Comparison of ENCODE assay signal across 8 cellular contexts in the genomic region with DNA sequence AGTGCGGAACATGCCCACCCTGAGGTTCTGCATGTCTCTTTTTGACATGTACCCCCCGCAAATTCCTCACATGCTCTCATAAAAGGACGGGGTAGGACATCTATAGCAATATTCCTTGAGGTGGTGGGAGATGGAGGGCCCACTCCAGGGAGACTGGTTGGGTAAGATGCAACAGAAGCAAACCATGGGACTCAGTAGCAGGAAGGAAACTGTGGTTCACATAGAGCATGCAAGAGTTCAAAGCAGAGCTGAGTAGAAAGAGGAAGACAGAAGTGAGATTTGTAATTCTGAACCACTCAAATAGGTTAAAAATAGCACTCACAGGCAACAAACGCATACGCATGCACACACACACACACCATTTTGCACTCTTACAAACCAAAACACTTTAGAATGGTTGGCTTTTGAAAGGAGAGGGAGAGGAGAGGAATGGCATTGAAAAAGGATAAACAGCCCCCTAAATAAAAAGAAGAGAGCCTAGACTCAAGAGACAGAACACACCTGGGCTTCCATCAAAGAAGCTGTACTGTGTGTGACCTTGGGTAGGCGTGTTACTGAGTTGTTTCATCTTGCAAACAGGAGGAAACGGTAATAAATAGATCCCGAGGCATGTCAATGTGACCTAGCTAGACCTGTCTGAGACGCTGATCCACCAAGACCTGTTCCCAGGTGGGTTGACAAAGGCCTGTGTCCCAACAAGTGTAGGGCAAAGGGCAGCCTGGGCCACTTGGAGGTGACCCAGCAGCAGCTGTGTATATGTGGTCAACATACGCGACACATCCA.
A peak's percentile ranks its signal among the peaks of the same experiment; 100 is the strongest.
DNase-seq lines count a peak whose midpoint lies in the region; ATAC-seq and TF ChIP-seq lines count a peak whose summit lies in the region.

No MANE protein-coding gene starts in this region.

- intact Hi-C loops in lower leg skin (cut with DNase I; ENCODE audit: low total_unique reads), result no loop called here

- H3K4me3 ChIP-seq in GM12864 (ENCODE audit: low read depth, low read length) (no peak overlapping the region), lower leg skin (ENCODE audit: low read depth, poor library complexity, severe bottlenecking) (no peak overlapping the region)

- peak; percentile 82 for ATAC-seq in HG03460 (IDR thresholded peaks at IDR 0.05; ENCODE audit: unreplicated experiment)

- 52 to 56% methylated on average over 11 of the region's 11 CpGs for WGBS in lower leg skin, 2 donors

- TF ChIP-seq POLR2A in lower leg skin (IDR thresholded peaks at IDR 0.05), result no peak

- TF ChIP-seq CTCF in GM12864 (IDR thresholded peaks at IDR 0.05; ENCODE audit: low read depth, low read length, missing control alignments) (no peak), GM20000 (IDR thresholded peaks at IDR 0.05; ENCODE audit: extremely low read depth, missing control alignments) (no peak), lower leg skin (IDR thresholded peaks at IDR 0.05) (no peak)

- peak; percentile 72 for DNase-seq in GM12864 (ENCODE audit: low read depth)
- peak; percentile 86 for DNase-seq in GM20000 (ENCODE audit: low spot score)
- peak; percentile 9 for DNase-seq in activated naive CD4-positive, alpha-beta T cell treated with anti-CD3 and anti-CD28 coated beads, Interleukin-2, amount 50 U/mL, for 16 hours
- no peak for DNase-seq in DMS153 (lab: John Stamatoyannopoulos, UW)
- no peak for DNase-seq in cerebellar nuclear complex (lab: John Stamatoyannopoulos, UW)
- DNase-seq in NCI-H1092 (lab: John Stamatoyannopoulos, UW), result no peak
- DNase-seq in lower leg skin (ENCODE audit: low spot score in 2 of 2), result no peak

Comparison
In these comparisons a context has a peak if more than half of its experiments do, and no peak if none do; other contexts are left out.
1. DNase-seq: peak in GM12864 (single experiment), GM20000 (single experiment) and activated naive CD4-positive, alpha-beta T cell treated with anti-CD3 and anti-CD28 coated beads, Interleukin-2, amount 50 U/mL, for 16 hours (single experiment); none in DMS153 (single experiment), cerebellar nuclear complex (0 of 2), NCI-H1092 (single experiment) and lower leg skin (0 of 2).